8 cellular contexts compared by ENCODE assay signal in genomic region chr6:42661540-42662153, GRCh38.
DNase-seq lines count a peak whose midpoint lies in the region; ATAC-seq and TF ChIP-seq lines count a peak whose summit lies in the region.

No MANE protein-coding gene starts in this region.

- no peak for TF ChIP-seq POLR2A in heart left ventricle (IDR thresholded peaks at IDR 0.05)

- H3K36me3 ChIP-seq in GM06990 (ENCODE audit: control insufficient read depth, insufficient read depth, low read length) (peaks cover 6% of the 10 kb centered on the region), adipocyte (ENCODE audit: control insufficient read depth, insufficient read depth, low read length, severe bottlenecking) (peaks cover 89% of the 10 kb centered on the region), heart left ventricle (peaks cover 0 to 99% (median 93%) of the 10 kb centered on the region in 9 donors)

- H3K9me3 ChIP-seq in adipocyte (ENCODE audit: control insufficient read depth, low read length) (no peaks in the 10 kb centered on the region), heart left ventricle (no peaks in the 10 kb centered on the region)

- H3K4me3 ChIP-seq in GM06990 (replicated peaks; ENCODE audit: low read depth, low read length), result no peak overlapping the region
- no peak overlapping the region for H3K4me3 ChIP-seq in adipocyte (ENCODE audit: low read length)
- no peak overlapping the region for H3K4me3 ChIP-seq in heart left ventricle

- H3K27ac ChIP-seq in heart left ventricle, result peak overlapping the region in 1 of 12 donors; percentile 10

- DNase-seq in GM06990 (ENCODE audit: extremely low read depth, insufficient read length) (peak; percentile 14), NCI-H1436 treated with DMSO at 0.1 percent for 48 hours (lab: John Stamatoyannopoulos, UW) (peak; percentile 14), T follicular helper cell (ENCODE audit: low read depth) (peak; percentile 72), adipocyte (ENCODE audit: low read depth) (peak; percentile 88), heart left ventricle (peak; percentile 67 to 82 (median 77)), pulmonary artery endothelial cell (ENCODE audit: low read depth, low spot score) (peak; percentile 19)

- H3K27me3 ChIP-seq in GM06990 (replicated peaks; ENCODE audit: control insufficient read depth, insufficient read depth, low read length), result no peaks in the 10 kb centered on the region
- H3K27me3 ChIP-seq in adipocyte (replicated peaks; ENCODE audit: control insufficient read depth, insufficient read depth, low read length), result no peaks in the 10 kb centered on the region
- H3K27me3 ChIP-seq in heart left ventricle, result no peaks in the 10 kb centered on the region

- H3K9ac ChIP-seq in adipocyte (ENCODE audit: low read length), result no peak overlapping the region

- no peaks in the 10 kb centered on the region for H3K4me1 ChIP-seq in adipocyte (ENCODE audit: control insufficient read depth, insufficient read depth, low read length)
- H3K4me1 ChIP-seq in heart left ventricle, result peaks cover 0 to 5% (median 0%) of the 10 kb centered on the region in 12 donors

- TF ChIP-seq CTCF in GM06990 (IDR thresholded peaks at IDR 0.05; ENCODE audit: insufficient read depth, low read length, poor library complexity, severe bottlenecking), result peak; percentile 81
- peak; percentile 80 to 97 (median 90) for TF ChIP-seq CTCF in heart left ventricle (IDR thresholded peaks at IDR 0.05)

- 0 to 1% (median 1%) methylated on average over 5 of the region's 5 CpGs for WGBS in heart left ventricle, 4 donors

- ATAC-seq in heart left ventricle (peak; percentile 64 to 85 (median 77)), GM19397 (IDR thresholded peaks at IDR 0.05; ENCODE audit: unreplicated experiment) (no peak), HG02571 (IDR thresholded peaks at IDR 0.05; ENCODE audit: unreplicated experiment) (no peak)

- intact Hi-C loops in heart left ventricle (cut with DNase I), result loop anchor here (1.0 to 5.0 kb wide), 9 partner anchors 65 to 238 kb away; partner anchors contain the start of gene RPL7L1 (in 5 of the 10)

Comparison
In these comparisons a context has a peak if more than half of its experiments do, and no peak if none do; other contexts are left out.
1. DNase-seq: peak in every context shown above with its lines; median percentile 88 in adipocyte; 77 in heart left ventricle; 72 in T follicular helper cell; 19 in pulmonary artery endothelial cell; 14 in GM06990; 14 in NCI-H1436 treated with DMSO at 0.1 percent for 48 hours.
2. ATAC-seq: peak in heart left ventricle (4 of 4); none in GM19397 (single experiment) and HG02571 (single experiment).